8 cellular contexts compared by ENCODE assay signal in the genomic region with DNA sequence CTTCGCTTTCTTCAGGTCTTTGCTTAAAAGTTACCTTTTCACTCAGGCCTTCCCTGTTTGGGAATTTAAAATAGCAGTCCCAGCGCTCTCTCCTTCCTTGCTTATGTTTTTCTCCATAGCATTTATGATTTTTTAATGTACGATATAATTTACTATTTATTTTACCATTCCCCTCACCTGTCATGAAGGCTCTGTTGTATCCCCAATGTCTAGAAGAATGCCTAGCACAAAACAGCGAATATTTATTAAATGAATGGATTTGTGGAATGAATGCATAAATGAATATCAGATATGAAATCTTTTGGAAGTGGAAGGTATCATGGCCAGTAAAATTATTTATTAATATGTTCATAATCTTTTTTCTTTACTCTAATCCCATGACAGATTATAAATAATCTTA. TPM values are rescaled to one million over a fixed set of nuclear protein-coding genes. Genes with fewer than 3 reads are reported as not detected.
DNase-seq lines count a peak whose midpoint lies in the region; ATAC-seq and TF ChIP-seq lines count a peak whose summit lies in the region.

No MANE protein-coding gene starts in this region.

- H3K27ac ChIP-seq in GM23248 (no peak overlapping the region), skeletal muscle tissue (ENCODE audit: low read depth, low read length) (peak overlapping the region; percentile 70)

- H4K20me1 ChIP-seq in GM23248 (ENCODE audit: insufficient read depth), result no peaks in the 10 kb centered on the region

- H3K9me3 ChIP-seq in GM23248 (ENCODE audit: low read depth) (no peaks in the 10 kb centered on the region), skeletal muscle tissue (ENCODE audit: control insufficient read depth in 3 of 3, low read length in 3 of 3) (no peaks in the 10 kb centered on the region)

- H3F3A ChIP-seq in GM23248 (ENCODE audit: insufficient read depth), result peaks cover 6% of the 10 kb centered on the region; the same call in 1 of the 2 replicates

- H3K4me1 Mint-ChIP-seq in T-cell, result peaks cover 38 to 52% (median 41%) of the 10 kb centered on the region in 3 donors
- peaks cover 4% of the 10 kb centered on the region for H3K4me1 Mint-ChIP-seq in glutamatergic neuron (ENCODE audit: low read depth, unreplicated experiment)

- H3K9ac ChIP-seq in GM23248 (no peak overlapping the region), skeletal muscle tissue (ENCODE audit: low read depth in 1 of 3, low read length in 3 of 3) (peak overlapping the region in 2 of 3 donors; percentile 45 to 47)

- peak overlapping the region in 1 of 2 donors; percentile 12 for H3K27ac Mint-ChIP-seq in T-cell
- H3K27ac Mint-ChIP-seq in glutamatergic neuron (ENCODE audit: unreplicated experiment), result peak overlapping the region; percentile 59

- H3K27me3 Mint-ChIP-seq in T-cell, result no peaks in the 10 kb centered on the region
- H3K27me3 Mint-ChIP-seq in glutamatergic neuron (ENCODE audit: unreplicated experiment), result peaks cover 8% of the 10 kb centered on the region

- DNase-seq in GM23248, result no peak
- DNase-seq in T-cell, result no peak
- no peak for DNase-seq in glutamatergic neuron
- no peak for DNase-seq in NAMALWA (ENCODE audit: low spot score)
- DNase-seq in DMS153 treated with DMSO at 0.1 percent for 48 hours (lab: John Stamatoyannopoulos, UW; ENCODE audit: unreplicated experiment), result no peak

- TF ChIP-seq CTCF in glutamatergic neuron (IDR thresholded peaks at IDR 0.05; ENCODE audit: partially characterized antibody, unreplicated experiment), result no peak

- CTCF ChIA-PET in T-cell (lab: Charles Lee), result interaction anchor here in 1 of 2 donors (0.6 kb wide), 1 partner anchor 98 kb away, joined by 3 read pairs; the partner anchor contains the start of gene EPS15

- H3K4me1 ChIP-seq in GM23248 (ENCODE audit: insufficient read depth) (peaks cover 25% of the 10 kb centered on the region), skeletal muscle tissue (ENCODE audit: control insufficient read depth in 3 of 3, insufficient read depth in 3 of 3, low read length in 3 of 3) (peaks cover 32 to 40% (median 37%) of the 10 kb centered on the region in 3 donors)

- H3K9me2 ChIP-seq in GM23248 (ENCODE audit: insufficient read depth), result no peaks in the 10 kb centered on the region

- WGBS in GM23248 (ENCODE audit: low coverage in 1 of 2, low lambda C conversion rate in 2 of 2, missing lambda C conversion rate in 2 of 2), 2 experiments, result 69 to 72% methylated on average over 4 of the region's 4 CpGs

- peak overlapping the region; percentile 91 for H3K4me3 ChIP-seq in GM23248
- H3K4me3 ChIP-seq in skeletal muscle tissue (ENCODE audit: low read length in 3 of 3), result peak overlapping the region; percentile 34 to 92 (median 59)

- peak overlapping the region; percentile 14 to 98 (median 39) for H3K4me3 Mint-ChIP-seq in T-cell
- H3K4me3 Mint-ChIP-seq in glutamatergic neuron (ENCODE audit: unreplicated experiment), result no peak overlapping the region

- H3K36me3 Mint-ChIP-seq in T-cell, result peaks cover 4% of the 10 kb centered on the region
- no peaks in the 10 kb centered on the region for H3K36me3 Mint-ChIP-seq in glutamatergic neuron (ENCODE audit: unreplicated experiment)

- peak overlapping the region; percentile 81; the same call in 1 of the 2 replicates for H2AFZ ChIP-seq in GM23248

- H3K36me3 ChIP-seq in GM23248 (ENCODE audit: low read depth) (no peaks in the 10 kb centered on the region), skeletal muscle tissue (ENCODE audit: control insufficient read depth in 3 of 3, insufficient read depth in 3 of 3, low read length in 3 of 3) (peaks cover 0 to 3% (median 0%) of the 10 kb centered on the region in 3 donors)

- no peak for ATAC-seq in T-cell (replicated peaks in 1 of 4)
- no peak for ATAC-seq in GM18511 (IDR thresholded peaks at IDR 0.05; ENCODE audit: unreplicated experiment)
- no peak for ATAC-seq in GM21526 (IDR thresholded peaks at IDR 0.05; ENCODE audit: low FRiP score, unreplicated experiment)

- POLR2A ChIA-PET in T-cell (lab: Charles Lee), result interaction anchor here in 1 of 2 donors (1.1 kb wide), 1 partner anchor 101 kb away, joined by 3 read pairs; no protein-coding TSS in a partner anchor

- no peaks in the 10 kb centered on the region for H3K9me3 Mint-ChIP-seq in T-cell
- H3K9me3 Mint-ChIP-seq in glutamatergic neuron (ENCODE audit: unreplicated experiment), result peaks cover 2% of the 10 kb centered on the region

- H3K4me2 ChIP-seq in GM23248 (ENCODE audit: unreplicated experiment), result peak overlapping the region; percentile 66

- in situ Hi-C loops in GM23248 (cut with MboI), result no loop called here

- peaks cover 42% of the 10 kb centered on the region for H3K79me2 ChIP-seq in GM23248 (ENCODE audit: insufficient read depth)

- H3K27me3 ChIP-seq in GM23248 (replicated peaks; ENCODE audit: insufficient read depth) (no peaks in the 10 kb centered on the region), skeletal muscle tissue (ENCODE audit: control insufficient read depth in 3 of 3, insufficient read depth in 3 of 3, low read length in 3 of 3) (no peaks in the 10 kb centered on the region)

RNA-seq across cellular contexts. Expression of gene OSBPL9, which starts 0.4 kb away (rescaled TPM):
- 37.0 and 53.6 TPM in 2 replicates for total RNA-seq in GM23248 (2014; rRNA removed; shearing (Covaris generic))
- 32.2 and 33.0 TPM in 2 replicates for polyA plus RNA-seq in GM23248 (2016; fragmentation: Nextera tagmentation; extraction: Ambion mirVana)
- 10 to 100 TPM; 39.8 to 50.7 (median 43.4) TPM for total RNA-seq in T-cell
- 84.6 TPM for total RNA-seq in glutamatergic neuron (ENCODE audit: unreplicated experiment)
- 80.9 TPM for total RNA-seq in skeletal muscle tissue
